11 cellular contexts compared by ENCODE assay signal in genomic region chr19:7662657-7663056, GRCh38. TPM values are rescaled to one million over a fixed set of nuclear protein-coding genes. Genes with fewer than 3 reads are reported as not detected.
"Had no signal": no experiment of that assay in that cellular context is flagged by ENCODE, and none has a peak within 500 bp of the region (broad histone marks: within the 10 kb centered on the region; RNA-seq: fewer than 3 reads in every experiment).

No MANE protein-coding gene starts in this region.

- H3K4me3 ChIP-seq: GM23338 had no signal

- H3K4me2 ChIP-seq: GM23338 had no signal

- ATAC-seq: GM23338, HepG2 had no signal

- DNase-seq: H9, HCEC 1CT, HFFc6, KG1 had no signal

- FAIRE-seq: H1, H54, HepG2 had no signal

- H2AFZ ChIP-seq: GM23338 had no signal

- H3K27ac ChIP-seq: HL-60 had no signal

RNA-seq across cellular contexts. Expression of gene RETN, which starts 6.2 kb away (rescaled TPM):
- total RNA-seq: GM23338, H1, H9, HepG2, HFFc6, HT1080 had no signal
- polyA plus RNA-seq: GM23338, H1, HepG2, IgD-negative memory B cell had no signal

RNA-seq across cellular contexts. Expression of gene MCEMP1, which starts 14.2 kb away (rescaled TPM):
- total RNA-seq: GM23338, H1, H9, HepG2, HFFc6, HT1080 had no signal
- polyA plus RNA-seq: GM23338, H1, HepG2 had no signal

RNA-seq across cellular contexts. Expression of gene PCP2, which starts 29.1 kb away (rescaled TPM):
- total RNA-seq: GM23338, H1, H9, HepG2, HFFc6, HT1080 had no signal
- polyA plus RNA-seq: GM23338, H1, IgD-negative memory B cell had no signal
